8 cellular contexts compared by ENCODE assay signal in genomic region chrX:150364347-150365050, GRCh38. TPM values are rescaled to one million over a fixed set of nuclear protein-coding genes. Genes with fewer than 3 reads are reported as not detected.
DNase-seq lines count a peak whose midpoint lies in the region; ATAC-seq and TF ChIP-seq lines count a peak whose summit lies in the region.

No MANE protein-coding gene starts in this region.

- no peak for ATAC-seq in T-helper 17 cell
- ATAC-seq in effector memory CD8-positive, alpha-beta T cell (replicated peaks), result peak; percentile 13

- 1% methylated on average over 66 of the region's 66 CpGs for WGBS in thymus

- peak overlapping the region; percentile 67 for H3K4me3 ChIP-seq in thymus (ENCODE audit: low read length)

- H3K4me1 ChIP-seq in thymus (ENCODE audit: control insufficient read depth, insufficient read depth, low read length), result peaks cover 11% of the 10 kb centered on the region

- TF ChIP-seq CTCF in mesothelial cell of epicardium (IDR thresholded peaks at IDR 0.05; ENCODE audit: unreplicated experiment), result no peak

- H3K9me3 Mint-ChIP-seq in effector memory CD8-positive, alpha-beta T cell, result no peaks in the 10 kb centered on the region
- peaks cover 3% of the 10 kb centered on the region for H3K9me3 Mint-ChIP-seq in mesothelial cell of epicardium

- H3K4me3 Mint-ChIP-seq in T-helper 17 cell, result peak overlapping the region; percentile 86
- H3K4me3 Mint-ChIP-seq in effector memory CD8-positive, alpha-beta T cell, result peak overlapping the region; percentile 86 to 93
- H3K4me3 Mint-ChIP-seq in mesothelial cell of epicardium, result peak overlapping the region; percentile 56

- H3K9me3 ChIP-seq in T-helper 17 cell (ENCODE audit: control insufficient read depth, low read length, poor library complexity, severe bottlenecking), result no peaks in the 10 kb centered on the region
- no peaks in the 10 kb centered on the region for H3K9me3 ChIP-seq in thymus (ENCODE audit: control insufficient read depth)

- H3K4me1 Mint-ChIP-seq in T-helper 17 cell (peaks cover 23% of the 10 kb centered on the region), mesothelial cell of epicardium (peaks cover 16% of the 10 kb centered on the region)
- peaks cover 14 to 29% of the 10 kb centered on the region in 2 donors for H3K4me1 Mint-ChIP-seq in effector memory CD8-positive, alpha-beta T cell (ENCODE audit: low read depth in 2 of 2)

- peaks cover 21% of the 10 kb centered on the region for H3K27me3 ChIP-seq in thymus (ENCODE audit: control insufficient read depth, insufficient read depth)

- H3K27me3 Mint-ChIP-seq in T-helper 17 cell (no peaks in the 10 kb centered on the region), mesothelial cell of epicardium (ENCODE audit: low read depth) (peaks cover 60% of the 10 kb centered on the region)
- H3K27me3 Mint-ChIP-seq in effector memory CD8-positive, alpha-beta T cell, result peaks cover 0 to 9% of the 10 kb centered on the region in 2 donors

- H3K27ac ChIP-seq in thymus (ENCODE audit: low read depth), result no peak overlapping the region

- DNase-seq in NCI-H1105 treated with DMSO at 0.1 percent for 48 hours (lab: John Stamatoyannopoulos, UW), result peak; percentile 32
- DNase-seq in NCI-H1105 (lab: John Stamatoyannopoulos, UW), result no peak
- DNase-seq in T-helper 17 cell, result no peak
- peak in 1 of 3 experiments; percentile 12 for DNase-seq in effector memory CD8-positive, alpha-beta T cell
- DNase-seq in mesothelial cell of epicardium (ENCODE audit: low spot score in 2 of 2, unreplicated experiment in 2 of 2), result no peak
- no peak for DNase-seq in NCI-H446 treated with DMSO at 0.1 percent for 48 hours (lab: John Stamatoyannopoulos, UW)
- DNase-seq in DMS153 (lab: John Stamatoyannopoulos, UW), result no peak

- no peaks in the 10 kb centered on the region for H3K36me3 ChIP-seq in thymus (ENCODE audit: control insufficient read depth, insufficient read depth)

- no peak overlapping the region for H3K27ac Mint-ChIP-seq in T-helper 17 cell
- no peak overlapping the region for H3K27ac Mint-ChIP-seq in effector memory CD8-positive, alpha-beta T cell
- no peak overlapping the region for H3K27ac Mint-ChIP-seq in mesothelial cell of epicardium

- no peaks in the 10 kb centered on the region for H3K36me3 Mint-ChIP-seq in T-helper 17 cell (ENCODE audit: low read depth)
- H3K36me3 Mint-ChIP-seq in effector memory CD8-positive, alpha-beta T cell (ENCODE audit: insufficient read depth), result peaks cover 4% of the 10 kb centered on the region
- H3K36me3 Mint-ChIP-seq in mesothelial cell of epicardium, result no peaks in the 10 kb centered on the region

RNA-seq across cellular contexts. Expression of gene MAMLD1, which starts 1.4 kb away (rescaled TPM):
- total RNA-seq in T-helper 17 cell, result 1 to 10 TPM; 1.7 to 1.9 TPM
- total RNA-seq in mesothelial cell of epicardium, result 0.93 to 1.4 TPM (median 1.2 TPM) in 3 replicates
- 0.96 TPM for polyA plus RNA-seq in thymus
